11 cellular contexts compared by ENCODE assay signal in genomic region chr6:81834141-81834621, GRCh38.
DNase-seq lines count a peak whose midpoint lies in the region; ATAC-seq and TF ChIP-seq lines count a peak whose summit lies in the region.
"Had no signal": no experiment of that assay in that cellular context is flagged by ENCODE, and none has a peak within 500 bp of the region (broad histone marks: within the 10 kb centered on the region; RNA-seq: fewer than 3 reads in every experiment).

No MANE protein-coding gene starts in this region.

- peaks cover 39% of the 10 kb centered on the region for H3K4me1 Mint-ChIP-seq in Calu3 (ENCODE audit: low read depth, unreplicated experiment)
- H3K4me1 Mint-ChIP-seq in activated T-cell treated with anti-CD3 and anti-CD28 coated beads, Interleukin-2, amount 50 U/mL, for 72 hours (ENCODE audit: low read depth), result no peaks in the 10 kb centered on the region

- H3K27me3 Mint-ChIP-seq in Calu3 (ENCODE audit: unreplicated experiment), result no peaks in the 10 kb centered on the region
- H3K27me3 Mint-ChIP-seq in activated T-cell treated with anti-CD3 and anti-CD28 coated beads, Interleukin-2, amount 50 U/mL, for 72 hours (ENCODE audit: low read depth), result no peaks in the 10 kb centered on the region

- no peaks in the 10 kb centered on the region for H4K20me1 ChIP-seq in osteoblast (ENCODE audit: insufficient read depth, low read length)

- H3K9me3 ChIP-seq in SJSA1 (replicated peaks), result no peaks in the 10 kb centered on the region
- H3K9me3 ChIP-seq in osteoblast (ENCODE audit: low read depth, low read length), result no peaks in the 10 kb centered on the region

- TF ChIP-seq CTCF in Calu3 (IDR thresholded peaks at IDR 0.05; ENCODE audit: unreplicated experiment) (no peak), osteoblast (IDR thresholded peaks at IDR 0.05; ENCODE audit: extremely low read depth, low read depth, low read length) (no peak)

- H3K36me3 ChIP-seq in SJSA1 (no peaks in the 10 kb centered on the region), osteoblast (ENCODE audit: insufficient read depth, low read length) (no peaks in the 10 kb centered on the region)
- H3K36me3 ChIP-seq: cardiac muscle cell had no signal

- CTCF ChIA-PET in Calu3 (lab: Charles Lee), result interaction anchor here (0.7 kb wide), 1 partner anchor 342 kb away, joined by 3 read pairs; no protein-coding TSS in a partner anchor

- H3K27me3 ChIP-seq in SJSA1 (replicated peaks) (no peaks in the 10 kb centered on the region), osteoblast (ENCODE audit: insufficient read depth, low read length) (no peaks in the 10 kb centered on the region)
- H3K27me3 ChIP-seq: cardiac muscle cell had no signal

- H3K27ac Mint-ChIP-seq in Calu3 (ENCODE audit: unreplicated experiment), result no peak overlapping the region
- no peak overlapping the region for H3K27ac Mint-ChIP-seq in activated T-cell treated with anti-CD3 and anti-CD28 coated beads, Interleukin-2, amount 50 U/mL, for 72 hours
- H3K27ac Mint-ChIP-seq: activated CD8-positive, alpha-beta T cell treated with anti-CD3 and anti-CD28 coated beads for 36 hours had no signal

- H3K4me3 ChIP-seq in SJSA1, result no peak overlapping the region
- peak overlapping the region; percentile 15 for H3K4me3 ChIP-seq in osteoblast (ENCODE audit: insufficient read depth, low read length)
- H3K4me3 ChIP-seq: cardiac muscle cell had no signal

- peaks cover 4% of the 10 kb centered on the region for H3K36me3 Mint-ChIP-seq in Calu3 (ENCODE audit: insufficient read depth, unreplicated experiment)
- H3K36me3 Mint-ChIP-seq in activated T-cell treated with anti-CD3 and anti-CD28 coated beads, Interleukin-2, amount 50 U/mL, for 72 hours (ENCODE audit: insufficient read depth in 2 of 2), result no peaks in the 10 kb centered on the region

- peaks cover 16% of the 10 kb centered on the region for H3K4me1 ChIP-seq in SJSA1 (replicated peaks)
- H3K4me1 ChIP-seq in osteoblast (ENCODE audit: insufficient read depth, low read length), result peaks cover 12% of the 10 kb centered on the region

- no TSS peak for BruUV-seq in Calu3 (replicated peaks; lab: Mats Ljungman, UMichigan)

- H2AFZ ChIP-seq in osteoblast (ENCODE audit: low read length), result peak overlapping the region; percentile 82

- H3K79me2 ChIP-seq in osteoblast (ENCODE audit: insufficient read depth, low read length), result no peaks in the 10 kb centered on the region

- peak; percentile 16 for DNase-seq in Calu3
- peak; percentile 72 to 87 for DNase-seq in SJSA1 (ENCODE audit: low read depth in 1 of 2, low spot score in 2 of 2)
- DNase-seq in fibroblast of peridontal ligament (ENCODE audit: extremely low read depth), result peak; percentile 91
- no peak for DNase-seq in osteoblast (ENCODE audit: insufficient read length, low spot score, missing footprints)
- DNase-seq in stimulated activated CD4-positive, alpha-beta T cell treated with anti-CD3 and anti-CD28 coated beads, Interleukin-2, amount 100 ng/mL, for 24 hours, result no peak
- no peak for DNase-seq in GM19240 (ENCODE audit: insufficient read length, low spot score)
- DNase-seq in NCI-H146 treated with DMSO at 0.1 percent for 48 hours (lab: John Stamatoyannopoulos, UW; ENCODE audit: unreplicated experiment), result no peak
- no peak for DNase-seq in activated T-cell treated with anti-CD3 and anti-CD28 coated beads, Interleukin-2, amount 50 U/mL, for 72 hours
- DNase-seq: activated CD8-positive, alpha-beta T cell treated with anti-CD3 and anti-CD28 coated beads for 36 hours; DMS 273 treated with DMSO at 0.1 percent for 48 hours had no signal

- no peak for ATAC-seq in activated T-cell treated with anti-CD3 and anti-CD28 coated beads, Interleukin-2, amount 50 U/mL, for 72 hours (replicated peaks in 1 of 2)
- ATAC-seq: activated CD8-positive, alpha-beta T cell treated with anti-CD3 and anti-CD28 coated beads for 36 hours had no signal

- no peak overlapping the region for H3K4me3 Mint-ChIP-seq in Calu3 (ENCODE audit: low read depth, unreplicated experiment)
- no peak overlapping the region for H3K4me3 Mint-ChIP-seq in activated T-cell treated with anti-CD3 and anti-CD28 coated beads, Interleukin-2, amount 50 U/mL, for 72 hours
- H3K4me3 Mint-ChIP-seq: activated CD8-positive, alpha-beta T cell treated with anti-CD3 and anti-CD28 coated beads for 36 hours had no signal

- H3K4me2 ChIP-seq in osteoblast (ENCODE audit: insufficient read depth, low read length), result peak overlapping the region; percentile 47

- peak overlapping the region; percentile 70 for H3K27ac ChIP-seq in SJSA1
- peak overlapping the region; percentile 79 for H3K27ac ChIP-seq in osteoblast (ENCODE audit: low read depth, low read length)
- H3K27ac ChIP-seq: cardiac muscle cell had no signal

- intact Hi-C loops in Calu3 (cut with micrococcal nuclease; ENCODE audit: unreplicated experiment), result loop anchor here (5.0 kb wide), 1 partner anchor 82 kb away; the partner anchor contains the start of gene TENT5A

- peaks cover 8% of the 10 kb centered on the region for H3K9me3 Mint-ChIP-seq in Calu3 (ENCODE audit: low read depth, unreplicated experiment)
- no peaks in the 10 kb centered on the region for H3K9me3 Mint-ChIP-seq in activated T-cell treated with anti-CD3 and anti-CD28 coated beads, Interleukin-2, amount 50 U/mL, for 72 hours
- H3K9me3 Mint-ChIP-seq: activated CD8-positive, alpha-beta T cell treated with anti-CD3 and anti-CD28 coated beads for 36 hours had no signal

Comparison
In these comparisons a context has a peak if more than half of its experiments do, and no peak if none do; other contexts are left out.
1. DNase-seq: peak in Calu3 (single experiment), SJSA1 (2 of 2) and fibroblast of peridontal ligament (single experiment); none in osteoblast (single experiment), stimulated activated CD4-positive, alpha-beta T cell treated with anti-CD3 and anti-CD28 coated beads, Interleukin-2, amount 100 ng/mL, for 24 hours (0 of 2), GM19240 (single experiment), NCI-H146 treated with DMSO at 0.1 percent for 48 hours (single experiment) and activated T-cell treated with anti-CD3 and anti-CD28 coated beads, Interleukin-2, amount 50 U/mL, for 72 hours (0 of 2).